Comparison of ENCODE assay signal across 1 cellular context in the genomic region with DNA sequence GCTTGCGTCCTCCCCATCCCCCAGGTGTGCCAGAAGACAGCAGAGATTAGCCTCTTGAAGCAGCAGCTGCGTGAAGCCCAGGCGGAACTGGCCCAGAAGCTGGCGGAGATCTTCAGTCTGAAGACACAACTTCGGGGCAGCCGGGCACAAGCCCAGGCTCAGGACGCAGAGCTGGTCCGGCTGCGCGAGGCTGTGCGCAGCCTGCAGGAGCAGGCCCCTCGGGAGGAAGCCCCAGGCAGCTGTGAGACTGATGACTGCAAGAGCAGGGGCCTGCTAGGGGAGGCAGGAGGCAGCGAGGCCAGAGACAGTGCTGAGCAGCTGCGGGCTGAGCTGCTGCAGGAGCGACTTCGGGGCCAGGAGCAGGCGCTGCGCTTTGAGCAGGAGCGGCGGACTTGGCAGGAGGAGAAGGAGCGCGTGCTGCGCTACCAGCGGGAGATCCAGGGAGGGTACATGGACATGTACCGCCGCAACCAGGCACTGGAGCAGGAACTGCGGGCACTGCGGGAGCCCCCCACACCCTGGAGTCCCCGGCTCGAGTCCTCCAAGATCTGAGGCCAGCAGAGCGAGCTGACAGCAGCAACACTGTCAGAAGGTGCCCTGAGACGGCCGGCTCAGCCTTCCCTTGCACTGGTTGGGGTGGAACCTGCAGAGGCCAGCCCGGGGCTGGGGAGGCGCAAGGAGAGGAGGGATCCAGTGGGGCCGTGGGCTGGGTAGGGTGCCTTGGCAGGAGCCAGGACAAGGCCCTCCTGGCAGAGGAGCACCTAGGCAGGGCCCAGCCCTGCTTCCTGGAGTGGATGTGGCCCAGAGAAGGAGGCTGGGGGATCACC.
TF ChIP-seq lines count a peak whose summit lies in the region.

No MANE protein-coding gene starts in this region.

TF ChIP-seq in SK-N-SH treated with all-trans-retinoic acid at 6 μM for 48 hours, 23 proteins besides CTCF, POLR2A, EP300 and RAD21 (continued from another document):
- TF ChIP-seq, protein P1, sequence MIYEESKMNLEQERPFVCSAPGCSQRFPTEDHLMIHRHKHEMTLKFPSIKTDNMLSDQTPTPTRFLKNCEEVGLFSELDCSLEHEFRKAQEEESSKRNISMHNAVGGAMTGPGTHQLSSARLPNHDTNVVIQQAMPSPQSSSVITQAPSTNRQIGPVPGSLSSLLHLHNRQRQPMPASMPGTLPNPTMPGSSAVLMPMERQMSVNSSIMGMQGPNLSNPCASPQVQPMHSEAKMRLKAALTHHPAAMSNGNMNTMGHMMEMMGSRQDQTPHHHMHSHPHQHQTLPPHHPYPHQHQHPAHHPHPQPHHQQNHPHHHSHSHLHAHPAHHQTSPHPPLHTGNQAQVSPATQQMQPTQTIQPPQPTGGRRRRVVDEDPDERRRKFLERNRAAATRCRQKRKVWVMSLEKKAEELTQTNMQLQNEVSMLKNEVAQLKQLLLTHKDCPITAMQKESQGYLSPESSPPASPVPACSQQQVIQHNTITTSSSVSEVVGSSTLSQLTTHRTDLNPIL (CRISPR knock-in tag; IDR thresholded peaks at IDR 0.05; ENCODE audit: low read depth), result no peak
- TF ChIP-seq ZNF8 (CRISPR knock-in tag; IDR thresholded peaks at IDR 0.05) (no peak), TCF4 (CRISPR knock-in tag; IDR thresholded peaks at IDR 0.05; ENCODE audit: borderline replicate concordance) (no peak), OSR1 (CRISPR knock-in tag; IDR thresholded peaks at IDR 0.05) (no peak), ZNF70 (CRISPR knock-in tag; IDR thresholded peaks at IDR 0.05) (no peak), BACH2 (CRISPR knock-in tag; IDR thresholded peaks at IDR 0.05; ENCODE audit: borderline replicate concordance) (no peak), ZFP3 (CRISPR knock-in tag; IDR thresholded peaks at IDR 0.05) (no peak), ZC3H10 (CRISPR knock-in tag; IDR thresholded peaks at IDR 0.05) (no peak), ISL1 (CRISPR knock-in tag; IDR thresholded peaks at IDR 0.05) (no peak)
- TF ChIP-seq, protein P2, sequence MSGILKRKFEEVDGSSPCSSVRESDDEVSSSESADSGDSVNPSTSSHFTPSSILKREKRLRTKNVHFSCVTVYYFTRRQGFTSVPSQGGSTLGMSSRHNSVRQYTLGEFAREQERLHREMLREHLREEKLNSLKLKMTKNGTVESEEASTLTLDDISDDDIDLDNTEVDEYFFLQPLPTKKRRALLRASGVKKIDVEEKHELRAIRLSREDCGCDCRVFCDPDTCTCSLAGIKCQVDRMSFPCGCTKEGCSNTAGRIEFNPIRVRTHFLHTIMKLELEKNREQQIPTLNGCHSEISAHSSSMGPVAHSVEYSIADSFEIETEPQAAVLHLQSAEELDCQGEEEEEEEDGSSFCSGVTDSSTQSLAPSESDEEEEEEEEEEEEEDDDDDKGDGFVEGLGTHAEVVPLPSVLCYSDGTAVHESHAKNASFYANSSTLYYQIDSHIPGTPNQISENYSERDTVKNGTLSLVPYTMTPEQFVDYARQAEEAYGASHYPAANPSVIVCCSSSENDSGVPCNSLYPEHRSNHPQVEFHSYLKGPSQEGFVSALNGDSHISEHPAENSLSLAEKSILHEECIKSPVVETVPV (CRISPR knock-in tag; IDR thresholded peaks at IDR 0.05), result no peak
- TF ChIP-seq, protein P3, sequence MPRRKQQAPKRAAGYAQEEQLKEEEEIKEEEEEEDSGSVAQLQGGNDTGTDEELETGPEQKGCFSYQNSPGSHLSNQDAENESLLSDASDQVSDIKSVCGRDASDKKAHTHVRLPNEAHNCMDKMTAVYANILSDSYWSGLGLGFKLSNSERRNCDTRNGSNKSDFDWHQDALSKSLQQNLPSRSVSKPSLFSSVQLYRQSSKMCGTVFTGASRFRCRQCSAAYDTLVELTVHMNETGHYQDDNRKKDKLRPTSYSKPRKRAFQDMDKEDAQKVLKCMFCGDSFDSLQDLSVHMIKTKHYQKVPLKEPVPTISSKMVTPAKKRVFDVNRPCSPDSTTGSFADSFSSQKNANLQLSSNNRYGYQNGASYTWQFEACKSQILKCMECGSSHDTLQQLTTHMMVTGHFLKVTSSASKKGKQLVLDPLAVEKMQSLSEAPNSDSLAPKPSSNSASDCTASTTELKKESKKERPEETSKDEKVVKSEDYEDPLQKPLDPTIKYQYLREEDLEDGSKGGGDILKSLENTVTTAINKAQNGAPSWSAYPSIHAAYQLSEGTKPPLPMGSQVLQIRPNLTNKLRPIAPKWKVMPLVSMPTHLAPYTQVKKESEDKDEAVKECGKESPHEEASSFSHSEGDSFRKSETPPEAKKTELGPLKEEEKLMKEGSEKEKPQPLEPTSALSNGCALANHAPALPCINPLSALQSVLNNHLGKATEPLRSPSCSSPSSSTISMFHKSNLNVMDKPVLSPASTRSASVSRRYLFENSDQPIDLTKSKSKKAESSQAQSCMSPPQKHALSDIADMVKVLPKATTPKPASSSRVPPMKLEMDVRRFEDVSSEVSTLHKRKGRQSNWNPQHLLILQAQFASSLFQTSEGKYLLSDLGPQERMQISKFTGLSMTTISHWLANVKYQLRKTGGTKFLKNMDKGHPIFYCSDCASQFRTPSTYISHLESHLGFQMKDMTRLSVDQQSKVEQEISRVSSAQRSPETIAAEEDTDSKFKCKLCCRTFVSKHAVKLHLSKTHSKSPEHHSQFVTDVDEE (CRISPR knock-in tag; IDR thresholded peaks at IDR 0.05), result no peak
TF ChIP-seq in SK-N-SH treated with all-trans-retinoic acid at 6 μM for 48 hours: peak in this region for 0.
